Comparison of ENCODE assay signal across 9 cellular contexts in the genomic region with DNA sequence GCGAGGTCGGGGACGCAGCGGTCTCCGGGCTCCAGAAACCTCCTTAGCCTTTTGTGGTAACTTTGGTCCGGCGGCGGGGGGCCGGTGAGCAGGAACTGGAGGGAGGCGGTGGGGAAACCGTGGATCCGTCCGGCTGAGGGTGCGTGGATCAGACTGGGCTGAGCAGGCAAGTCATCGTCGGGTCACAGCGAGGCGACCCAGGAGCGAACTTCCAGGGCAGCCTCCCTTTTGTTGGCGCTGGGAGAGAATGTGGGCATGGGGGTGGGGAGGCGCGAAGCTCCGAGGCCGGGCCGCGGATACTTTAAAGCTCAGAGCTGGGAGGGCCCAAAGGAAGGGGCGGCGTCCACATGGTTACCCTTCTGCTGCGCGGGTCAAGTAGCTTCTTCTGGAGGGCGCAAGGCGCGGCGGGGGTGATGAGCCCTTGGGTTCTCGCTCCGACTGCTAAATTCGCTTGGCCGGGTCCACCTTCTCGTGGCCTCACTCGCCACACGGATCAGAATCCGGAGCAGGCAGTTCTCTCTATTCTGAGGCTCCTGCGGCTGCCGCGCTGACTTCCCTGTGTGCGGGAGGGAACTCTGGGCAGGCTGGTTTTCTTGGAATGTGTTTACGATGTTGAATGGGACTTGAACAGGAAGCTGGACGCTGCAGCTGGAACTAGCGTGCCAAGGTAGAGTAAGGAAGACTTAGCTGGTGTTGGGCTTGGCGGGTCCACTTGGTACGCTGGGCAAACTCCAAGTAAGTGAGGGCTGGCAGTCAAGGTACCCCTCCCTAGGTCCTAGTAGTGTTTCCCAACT. TPM values are rescaled to one million over a fixed set of nuclear protein-coding genes. Genes with fewer than 3 reads are reported as not detected.
DNase-seq lines count a peak whose midpoint lies in the region; ATAC-seq, FAIRE-seq and TF ChIP-seq lines count a peak whose summit lies in the region.
"Had no signal": no experiment of that assay in that cellular context is flagged by ENCODE, and none has a peak within 500 bp of the region (broad histone marks: within the 10 kb centered on the region; RNA-seq: fewer than 3 reads in every experiment).

No MANE protein-coding gene starts in this region.

- H4K20me1 ChIP-seq in PC-9 (ENCODE audit: insufficient read depth) = no peaks in the 10 kb centered on the region
- H4K20me1 ChIP-seq in HepG2 (ENCODE audit: insufficient read depth, low read length) = no peaks in the 10 kb centered on the region
- H4K20me1 ChIP-seq: BLaER1 treated with 17β-estradiol and CSF1 and Interleukin-3, amounts not matched to agents 10 nM and 100 nM had no signal

- no peak for FAIRE-seq in HepG2 (lab: Jason Lieb, UNC)

- TF ChIP-seq EP300 in HepG2 (IDR thresholded peaks at IDR 0.05; ENCODE audit: low read depth in 2 of 2, low read length in 2 of 2) (no peak), HepG2 (CRISPR knock-in tag; IDR thresholded peaks at IDR 0.05; ENCODE audit: borderline replicate concordance) (no peak)

- CTCF ChIA-PET in PC-9 (lab: Charles Lee) (no interaction called here), HepG2 (lab: Yijun Ruan, JAX; ENCODE audit: low intra/inter-chr PET ratio, low total read pairs) (no interaction called here)

- H3F3A ChIP-seq in PC-9 (ENCODE audit: insufficient read depth, low read depth) = peaks cover 10% of the 10 kb centered on the region; the same call in 1 of the 2 replicates

- H3K79me2 ChIP-seq in PC-9 (ENCODE audit: low read depth) (peaks cover 38% of the 10 kb centered on the region), HepG2 (ENCODE audit: insufficient read depth, low read length) (no peaks in the 10 kb centered on the region)

- POLR2A ChIA-PET in PC-9 (lab: Charles Lee; ENCODE audit: unreplicated experiment) = interaction anchor here (0.6 to 0.7 kb wide), 3 partner anchors 38 to 252 kb away, joined by 3 to 5 read pairs (median 5); no protein-coding TSS in a partner anchor
- POLR2A ChIA-PET in HepG2 (lab: Yijun Ruan, JAX) = no interaction called here

- H3K36me3 Mint-ChIP-seq in dendritic cell treated with granulocyte-macrophage colony-stimulating factor and Interleukin-4, amounts not matched to agents 40 ng/mL and 50 ng/mL, for 4 days (ENCODE audit: low read depth) = no peaks in the 10 kb centered on the region

- 77% methylated on average over 50 of the region's 51 CpGs for WGBS in HepG2 (ENCODE audit: low lambda C conversion rate)
- 4% methylated on average over 51 of the region's 51 CpGs for WGBS in thymus

- TF ChIP-seq CTCF in PC-9 (conservative IDR thresholded peaks at IDR 0.05) (no peak), HepG2 (CRISPR knock-in tag; IDR thresholded peaks at IDR 0.05) (no peak)

- H3K9me3 Mint-ChIP-seq in dendritic cell treated with granulocyte-macrophage colony-stimulating factor and Interleukin-4, amounts not matched to agents 40 ng/mL and 50 ng/mL, for 4 days = no peaks in the 10 kb centered on the region

- H2AFZ ChIP-seq in PC-9 = peak overlapping the region; percentile 92
- no peak overlapping the region for H2AFZ ChIP-seq in HepG2 (ENCODE audit: low read length)

- H3K9me3 ChIP-seq in PC-9 (ENCODE audit: insufficient read depth, low read depth) (peaks cover 4% of the 10 kb centered on the region; the same call in 1 of the 2 replicates), HepG2 (ENCODE audit: low read length) (no peaks in the 10 kb centered on the region), thymus (ENCODE audit: control insufficient read depth) (no peaks in the 10 kb centered on the region)

- H3K36me3 ChIP-seq in PC-9 (ENCODE audit: low read depth) (no peaks in the 10 kb centered on the region), HepG2 (replicated peaks in 1 of 2; ENCODE audit: control insufficient read depth in 1 of 2, insufficient read depth in 2 of 2, low read length in 2 of 2) (no peaks in the 10 kb centered on the region), thymus (ENCODE audit: control insufficient read depth, insufficient read depth) (no peaks in the 10 kb centered on the region)
- H3K36me3 ChIP-seq: BLaER1 treated with 17β-estradiol and CSF1 and Interleukin-3, amounts not matched to agents 10 nM and 100 nM had no signal

- H3K27me3 ChIP-seq in PC-9 (ENCODE audit: insufficient read depth, low read depth) = no peaks in the 10 kb centered on the region
- H3K27me3 ChIP-seq in HepG2 (ENCODE audit: control insufficient read depth in 1 of 2, insufficient read depth in 2 of 2, low read length in 2 of 2) = peaks cover 0 to 28% of the 10 kb centered on the region in 2 experiments; a peak in 4 of 5 replicates
- peaks cover 18% of the 10 kb centered on the region for H3K27me3 ChIP-seq in thymus (ENCODE audit: control insufficient read depth, insufficient read depth)

- peak overlapping the region; percentile 11 for H3K4me3 Mint-ChIP-seq in dendritic cell treated with granulocyte-macrophage colony-stimulating factor and Interleukin-4, amounts not matched to agents 40 ng/mL and 50 ng/mL, for 4 days

- peak; percentile 8 to 71 (median 65) for DNase-seq in NCI-H1417 (lab: John Stamatoyannopoulos, UW)
- no peak for DNase-seq in NCI-H1417 treated with DMSO at 0.1 percent for 48 hours (lab: John Stamatoyannopoulos, UW)
- peak; percentile 71 to 79 for DNase-seq in PC-9
- DNase-seq in HepG2 (ENCODE audit: low spot score) = no peak

- intact Hi-C loops in PC-9 (cut with micrococcal nuclease; ENCODE audit: unreplicated experiment) (loop anchor here (5.0 to 10.0 kb wide), 2 partner anchors 220 to 788 kb away; no protein-coding TSS in a partner anchor), HepG2 (cut with micrococcal nuclease; ENCODE audit: unreplicated experiment) (loop anchor here (5.0 kb wide), 1 partner anchor 75 kb away; no protein-coding TSS in a partner anchor)
- intact Hi-C loops in dendritic cell treated with granulocyte-macrophage colony-stimulating factor and Interleukin-4, amounts not matched to agents 40 ng/mL and 50 ng/mL, for 4 days (cut with micrococcal nuclease) = no loop called here

- H3K4me3 ChIP-seq in PC-9 (peak overlapping the region; percentile 83), HepG2 (replicated peaks in 1 of 3; ENCODE audit: insufficient read depth in 1 of 3, low read depth in 2 of 3, low read length in 3 of 3) (peak overlapping the region in 1 of 3 experiments; percentile 70; a peak in 1 of 6 replicates), thymus (ENCODE audit: low read length) (peak overlapping the region; percentile 31)
- H3K4me3 ChIP-seq: BLaER1 treated with 17β-estradiol and CSF1 and Interleukin-3, amounts not matched to agents 10 nM and 100 nM had no signal

- in situ Hi-C loops in HepG2 (cut with HindIII; ENCODE audit: extremely low pct_ligation_motif_present, low pct_unique_long_range_greater_than_20kb) = no loop called here

- peaks cover 43% of the 10 kb centered on the region for H3K27me3 Mint-ChIP-seq in dendritic cell treated with granulocyte-macrophage colony-stimulating factor and Interleukin-4, amounts not matched to agents 40 ng/mL and 50 ng/mL, for 4 days

- H3K4me2 ChIP-seq in PC-9 = peak overlapping the region; percentile 91
- H3K4me2 ChIP-seq in HepG2 (ENCODE audit: low read depth, low read length) = peak overlapping the region; percentile 80
- H3K4me2 ChIP-seq: BLaER1 treated with 17β-estradiol and CSF1 and Interleukin-3, amounts not matched to agents 10 nM and 100 nM had no signal

- TF ChIP-seq RAD21 in HepG2 (CRISPR knock-in tag; IDR thresholded peaks at IDR 0.05) = no peak

- H3K4me1 ChIP-seq in PC-9 (replicated peaks; ENCODE audit: insufficient read depth) (peaks cover 22% of the 10 kb centered on the region), HepG2 (ENCODE audit: insufficient read depth, low read length) (peaks cover 13% of the 10 kb centered on the region), thymus (ENCODE audit: control insufficient read depth, insufficient read depth, low read length) (no peaks in the 10 kb centered on the region)
- H3K4me1 ChIP-seq: BLaER1 treated with 17β-estradiol and CSF1 and Interleukin-3, amounts not matched to agents 10 nM and 100 nM had no signal

- no peak for TF ChIP-seq POLR2A in HepG2 (IDR thresholded peaks at IDR 0.05; ENCODE audit: insufficient read depth in 1 of 2, low read depth in 2 of 2, low read length in 2 of 2)

- no TSS peak for BruUV-seq in PC-9 (replicated peaks; lab: Mats Ljungman, UMichigan)
- no TSS peak for BruUV-seq in HepG2 (replicated peaks; lab: Mats Ljungman, UMichigan)

- H3K9me2 ChIP-seq in PC-9 (ENCODE audit: insufficient read depth) = no peaks in the 10 kb centered on the region

- ATAC-seq in HepG2 = no peak
- no peak for ATAC-seq in GM19452 (IDR thresholded peaks at IDR 0.05; ENCODE audit: unreplicated experiment)
- no peak for ATAC-seq in HG03139 (IDR thresholded peaks at IDR 0.05; ENCODE audit: unreplicated experiment)

- no peak overlapping the region for H3K9ac ChIP-seq in HepG2 (ENCODE audit: insufficient read depth, low read depth, low read length)
- H3K9ac ChIP-seq: BLaER1 treated with 17β-estradiol and CSF1 and Interleukin-3, amounts not matched to agents 10 nM and 100 nM had no signal

- H3K4me1 Mint-ChIP-seq in dendritic cell treated with granulocyte-macrophage colony-stimulating factor and Interleukin-4, amounts not matched to agents 40 ng/mL and 50 ng/mL, for 4 days (ENCODE audit: low read depth) = peaks cover 17% of the 10 kb centered on the region

- peak overlapping the region; percentile 80 for H3K27ac ChIP-seq in PC-9
- no peak overlapping the region for H3K27ac ChIP-seq in HepG2 (ENCODE audit: extremely low read length, insufficient read depth, low read length)
- H3K27ac ChIP-seq in thymus (ENCODE audit: low read depth) = peak overlapping the region; percentile 68
- H3K27ac ChIP-seq: BLaER1 treated with 17β-estradiol and CSF1 and Interleukin-3, amounts not matched to agents 10 nM and 100 nM had no signal

- H3K27ac Mint-ChIP-seq in dendritic cell treated with granulocyte-macrophage colony-stimulating factor and Interleukin-4, amounts not matched to agents 40 ng/mL and 50 ng/mL, for 4 days = no peak overlapping the region

RNA-seq across cellular contexts. Expression of gene GULP1, which starts 1.0 kb away (rescaled TPM):
- total RNA-seq in PC-9 (2021) (31.5 and 38.0 TPM in 2 replicates), HepG2 (2016; rRNA removed; fragmentation: Illumina TruSeq; extraction: Trizol) (not detected in 2 replicates)
- not detected in 2 replicates for total RNA-seq in HepG2 (2016; cell fraction: cytosol; rRNA removed; fragmentation: Illumina TruSeq; extraction: Trizol; ENCODE audit: low read depth)
- not detected in 2 replicates for total RNA-seq in HepG2 (2016; cell fraction: insoluble cytoplasmic fraction; rRNA removed; fragmentation: Illumina TruSeq; extraction: Trizol)
- not detected in 2 replicates for total RNA-seq in HepG2 (2016; cell fraction: membrane; rRNA removed; fragmentation: Illumina TruSeq; extraction: Trizol)
- not detected in 2 replicates for total RNA-seq in HepG2 (2016; cell fraction: nucleus; rRNA removed; fragmentation: Illumina TruSeq; extraction: Trizol)
- polyA plus RNA-seq in HepG2 (2011; rRNA removed) (0.05 and 0.15 TPM in 2 replicates), thymus (4.1 TPM)
- polyA plus RNA-seq in HepG2 (2011; cell fraction: cytosol; rRNA removed) = 0.05 TPM in 2 replicates
- 0.12 TPM in 1 of 2 replicates, not detected in the other for polyA plus RNA-seq in HepG2 (2011; cell fraction: nucleus; rRNA removed)
- polyA plus RNA-seq in HepG2 (2012) = not detected in 2 replicates
- not detected in 2 replicates for polyA plus RNA-seq in HepG2 (2016; cell fraction: cytosol; fragmentation: Illumina TruSeq; extraction: Trizol; ENCODE audit: low read depth)
- 0.16 TPM in 1 of 2 replicates, not detected in the other for polyA plus RNA-seq in HepG2 (2016; cell fraction: insoluble cytoplasmic fraction; fragmentation: Illumina TruSeq; extraction: Trizol; ENCODE audit: low read depth)
- polyA plus RNA-seq in HepG2 (2016; cell fraction: membrane; fragmentation: Illumina TruSeq; extraction: Trizol; ENCODE audit: low read depth) = not detected in 2 replicates
- not detected in 2 replicates for polyA plus RNA-seq in HepG2 (2016; cell fraction: nucleus; fragmentation: Illumina TruSeq; extraction: Trizol; ENCODE audit: insufficient read depth, low read depth)
- polyA minus RNA-seq in HepG2 (2011; rRNA and poly(A)+ RNA removed; ENCODE audit: low replicate concordance) = 0.58 TPM in 1 of 2 replicates, not detected in the other
- not detected in 2 replicates for polyA minus RNA-seq in HepG2 (2011; cell fraction: cytosol; rRNA and poly(A)+ RNA removed)
- 0.26 TPM in 1 of 2 replicates, not detected in the other for polyA minus RNA-seq in HepG2 (2011; cell fraction: nucleus; rRNA and poly(A)+ RNA removed)

Comparison
In these comparisons a context has a peak if more than half of its experiments do, and no peak if none do; other contexts are left out.
1. DNase-seq: peak in NCI-H1417 (3 of 3) and PC-9 (2 of 2); none in NCI-H1417 treated with DMSO at 0.1 percent for 48 hours (single experiment) and HepG2 (single experiment).
2. RNA of gene GULP1, which starts 1.0 kb away (total RNA-seq): 31.5 to 38.0 TPM in PC-9; not detected in HepG2; every median in the first group is over 10 times any median in the second.